Comparison of ENCODE assay signal across 20 cellular contexts in genomic region chr13:49760555-49760954, GRCh38. TPM values are rescaled to one million over a fixed set of nuclear protein-coding genes. Genes with fewer than 3 reads are reported as not detected.
DNase-seq lines count a peak whose midpoint lies in the region; ATAC-seq, FAIRE-seq and TF ChIP-seq lines count a peak whose summit lies in the region.
"Had no signal": no experiment of that assay in that cellular context is flagged by ENCODE, and none has a peak within 500 bp of the region (broad histone marks: within the 10 kb centered on the region; RNA-seq: fewer than 3 reads in every experiment).

No MANE protein-coding gene starts in this region.

- DNase-seq in MCF 10A (ENCODE audit: unreplicated experiment) (no peak), mammary epithelial cell (no peak), GM19239 (ENCODE audit: insufficient read length, low spot score) (no peak), GM12878 (ENCODE audit: low read depth, low spot score) (peak; percentile 8), T-helper 1 cell (no peak), osteoblast (ENCODE audit: insufficient read length, low spot score, missing footprints) (no peak), tibial artery (no peak)
- peak; percentile 64 for DNase-seq in stimulated activated naive B cell treated with anti-CD40 and anti-IgM and Interleukin-4, amounts not matched to agents 10 μg/mL and 1 μg/mL and 100 μg/mL, for 72 hours
- DNase-seq: COR-L47, HCEC 1CT, NCI-H1048, NCI-H146, NCI-H2107, NCI-H226, NCI-H526, OCI-M1 had no signal

- POLR2A ChIA-PET in MCF 10A (lab: Yijun Ruan, JAX) (interaction anchor here (1.2 kb wide), 1 partner anchor 9 kb away, joined by 3 read pairs; no protein-coding TSS in a partner anchor), GM12878 (lab: Charles Lee) (interaction anchor here (0.6 to 1.5 kb wide), 2 partner anchors 30 to 33 kb away, joined by 3 to 5 read pairs; partner anchors contain the start of gene KPNA3)

- 92% methylated on average over 5 of the region's 5 CpGs for WGBS in mammary epithelial cell (ENCODE audit: low coverage, missing lambda C conversion rate)
- 45% methylated on average over 5 of the region's 5 CpGs for WGBS in GM12878 (ENCODE audit: insufficient coverage, insufficient replicate concordance, low lambda C conversion rate, missing lambda C conversion rate)

- RAD21 ChIA-PET in GM12878 (lab: Charles Lee; ENCODE audit: unreplicated experiment): no interaction called here

- H3K4me2 ChIP-seq in mammary epithelial cell (ENCODE audit: insufficient read depth, low read depth, low read length) (no peak overlapping the region), GM12878 (ENCODE audit: control insufficient read depth, insufficient read depth) (no peak overlapping the region), osteoblast (ENCODE audit: insufficient read depth, low read length) (no peak overlapping the region)

- peaks cover 13% of the 10 kb centered on the region for H3K36me3 Mint-ChIP-seq in MCF 10A (ENCODE audit: insufficient read depth, unreplicated experiment)
- peaks cover 25 to 48% of the 10 kb centered on the region in 2 donors for H3K36me3 Mint-ChIP-seq in stimulated activated naive B cell treated with anti-CD40 and anti-IgM and Interleukin-4, amounts not matched to agents 10 μg/mL and 1 μg/mL and 100 μg/mL, for 72 hours

- H3K27ac Mint-ChIP-seq in MCF 10A (ENCODE audit: low read depth, unreplicated experiment): peak overlapping the region; percentile 54
- H3K27ac Mint-ChIP-seq in stimulated activated naive B cell treated with anti-CD40 and anti-IgM and Interleukin-4, amounts not matched to agents 10 μg/mL and 1 μg/mL and 100 μg/mL, for 72 hours: peak overlapping the region; percentile 82

- BruUV-seq in MCF 10A (replicated peaks; lab: Mats Ljungman, UMichigan) (no TSS peak), mammary epithelial cell (replicated peaks; lab: Mats Ljungman, UMichigan) (no TSS peak), GM12878 (replicated peaks; lab: Mats Ljungman, UMichigan) (no TSS peak)

- H3K4me3 Mint-ChIP-seq in MCF 10A (ENCODE audit: unreplicated experiment): no peak overlapping the region
- H3K4me3 Mint-ChIP-seq in stimulated activated naive B cell treated with anti-CD40 and anti-IgM and Interleukin-4, amounts not matched to agents 10 μg/mL and 1 μg/mL and 100 μg/mL, for 72 hours: peak overlapping the region in 1 of 2 donors; percentile 6

- no peak for TF ChIP-seq EP300 in GM12878 (IDR thresholded peaks at IDR 0.05; ENCODE audit: borderline replicate concordance in 1 of 2, control insufficient read depth in 1 of 2, low read depth in 2 of 2, low read length in 2 of 2)

- CTCF ChIA-PET in MCF 10A (lab: Yijun Ruan, JAX): no interaction called here
- CTCF ChIA-PET in mammary epithelial cell (lab: Charles Lee; ENCODE audit: low non-redundant PET): no interaction called here
- CTCF ChIA-PET in GM12878 (lab: Yijun Ruan, JAX): interaction anchor here (1.2 kb wide), 1 partner anchor 30 kb away, joined by 4 read pairs; no protein-coding TSS in a partner anchor

- SMC1A ChIA-PET in GM12878 (lab: Charles Lee; ENCODE audit: uncharacterized antibody, unreplicated experiment): interaction anchor here (1.0 to 2.6 kb wide), 3 partner anchors 12 to 16 kb away, joined by 3 to 12 read pairs (median 3); no protein-coding TSS in a partner anchor

- H3K4me1 ChIP-seq in mammary epithelial cell (ENCODE audit: insufficient read depth, low read length) (no peaks in the 10 kb centered on the region), GM12878 (ENCODE audit: control insufficient read depth, insufficient read depth, low read length) (peaks cover 4% of the 10 kb centered on the region; the same call in 1 of the 2 replicates), osteoblast (ENCODE audit: insufficient read depth, low read length) (no peaks in the 10 kb centered on the region), tibial artery (no peaks in the 10 kb centered on the region)
- H3K4me1 ChIP-seq: SJSA1 had no signal

- H3K27ac ChIP-seq in mammary epithelial cell (ENCODE audit: insufficient read depth, low read depth, low read length) (no peak overlapping the region), GM12878 (ENCODE audit: control insufficient read depth, insufficient read depth) (no peak overlapping the region), osteoblast (ENCODE audit: low read depth, low read length) (no peak overlapping the region), tibial artery (no peak overlapping the region)
- H3K27ac ChIP-seq: C4-2B, SJSA1 had no signal

- no peaks in the 10 kb centered on the region for H3K9me3 Mint-ChIP-seq in MCF 10A (ENCODE audit: unreplicated experiment)
- peaks cover 3 to 4% of the 10 kb centered on the region in 2 donors for H3K9me3 Mint-ChIP-seq in stimulated activated naive B cell treated with anti-CD40 and anti-IgM and Interleukin-4, amounts not matched to agents 10 μg/mL and 1 μg/mL and 100 μg/mL, for 72 hours

- peak; percentile 23 for FAIRE-seq in GM19239 (lab: Jason Lieb, UNC)
- no peak for FAIRE-seq in GM12878 (lab: Jason Lieb, UNC)
- FAIRE-seq: A204.1, K562 had no signal

- TF ChIP-seq RAD21 in GM12878 (IDR thresholded peaks at IDR 0.05; ENCODE audit: insufficient read depth, low read depth, low read length): no peak

- dilution Hi-C loops in mammary epithelial cell (cut with HindIII; ENCODE audit: low sequenced_read_pairs): no loop called here

- H2AFZ ChIP-seq in mammary epithelial cell (ENCODE audit: low read depth, low read length) (no peak overlapping the region), GM12878 (ENCODE audit: control insufficient read depth, low read depth, low read length) (no peak overlapping the region), osteoblast (ENCODE audit: low read length) (no peak overlapping the region)

- TF ChIP-seq POLR2A in GM12878 (IDR thresholded peaks at IDR 0.05; ENCODE audit: low read depth, low read length): no peak

- H3K4me1 Mint-ChIP-seq in MCF 10A (ENCODE audit: insufficient read depth, unreplicated experiment): peaks cover 7% of the 10 kb centered on the region
- H3K4me1 Mint-ChIP-seq in stimulated activated naive B cell treated with anti-CD40 and anti-IgM and Interleukin-4, amounts not matched to agents 10 μg/mL and 1 μg/mL and 100 μg/mL, for 72 hours: peaks cover 26 to 68% of the 10 kb centered on the region in 2 donors

- intact Hi-C loops in MCF 10A (cut with micrococcal nuclease): no loop called here
- intact Hi-C loops in mammary epithelial cell (cut with micrococcal nuclease): no loop called here
- intact Hi-C loops in GM12878 (cut with micrococcal nuclease; ENCODE audit: unreplicated experiment): no loop called here
- intact Hi-C loops in tibial artery (cut with DNase I; ENCODE audit: low total_unique reads): no loop called here

- H3K36me3 ChIP-seq in mammary epithelial cell (ENCODE audit: insufficient read depth, low read length): peaks cover 2% of the 10 kb centered on the region
- H3K36me3 ChIP-seq in GM12878 (ENCODE audit: control insufficient read depth in 2 of 2, insufficient read depth in 2 of 2, low read length in 1 of 2): no peaks in the 10 kb centered on the region
- no peaks in the 10 kb centered on the region for H3K36me3 ChIP-seq in osteoblast (ENCODE audit: insufficient read depth, low read length)
- no peaks in the 10 kb centered on the region for H3K36me3 ChIP-seq in tibial artery
- H3K36me3 ChIP-seq: SJSA1 had no signal

- H3K79me2 ChIP-seq in mammary epithelial cell (ENCODE audit: insufficient read depth, low read length) (peaks cover 73% of the 10 kb centered on the region), GM12878 (ENCODE audit: control insufficient read depth, insufficient read depth, low read length) (peaks cover 35% of the 10 kb centered on the region), osteoblast (ENCODE audit: insufficient read depth, low read length) (peaks cover 73% of the 10 kb centered on the region)

- no peaks in the 10 kb centered on the region for H4K20me1 ChIP-seq in mammary epithelial cell (ENCODE audit: insufficient read depth, low read length)
- H4K20me1 ChIP-seq in GM12878 (ENCODE audit: control insufficient read depth, insufficient read depth): no peaks in the 10 kb centered on the region
- peaks cover 17% of the 10 kb centered on the region for H4K20me1 ChIP-seq in osteoblast (ENCODE audit: insufficient read depth, low read length)

- H3K9ac ChIP-seq in mammary epithelial cell (ENCODE audit: insufficient read depth, low read length) (no peak overlapping the region), GM12878 (ENCODE audit: control insufficient read depth, insufficient read depth, low read length) (no peak overlapping the region)

- H3K27me3 ChIP-seq in mammary epithelial cell (ENCODE audit: insufficient read depth, low read length): no peaks in the 10 kb centered on the region
- no peaks in the 10 kb centered on the region for H3K27me3 ChIP-seq in GM12878 (replicated peaks in 1 of 2; ENCODE audit: control insufficient read depth in 2 of 2, insufficient read depth in 2 of 2, low read length in 1 of 2)
- no peaks in the 10 kb centered on the region for H3K27me3 ChIP-seq in osteoblast (ENCODE audit: insufficient read depth, low read length)
- no peaks in the 10 kb centered on the region for H3K27me3 ChIP-seq in tibial artery
- H3K27me3 ChIP-seq: SJSA1 had no signal

- in situ Hi-C loops in mammary epithelial cell (cut with MboI; ENCODE audit: low sequenced_read_pairs in 2 of 2): no loop called here
- in situ Hi-C loops in GM12878 (cut with MboI): no loop called here

- TF ChIP-seq CTCF in MCF 10A (IDR thresholded peaks at IDR 0.05; ENCODE audit: unreplicated experiment) (no peak), mammary epithelial cell (conservative IDR thresholded peaks at IDR 0.05 in 1 of 2, IDR thresholded peaks at IDR 0.05 in 1 of 2; ENCODE audit: extremely low read depth in 1 of 2, insufficient read depth in 1 of 2, low read depth in 1 of 2, low read length in 2 of 2) (no peak), GM12878 (IDR thresholded peaks at IDR 0.05 in 2 of 3, conservative IDR thresholded peaks at IDR 0.05 in 1 of 3; ENCODE audit: control insufficient read depth in 2 of 3, extremely low read depth in 1 of 3, insufficient read depth in 1 of 3, low read depth in 3 of 3, low read length in 3 of 3) (no peak), osteoblast (IDR thresholded peaks at IDR 0.05; ENCODE audit: extremely low read depth, low read depth, low read length) (no peak), tibial artery (IDR thresholded peaks at IDR 0.05) (no peak)

- H3K9me3 ChIP-seq in mammary epithelial cell (replicated peaks; ENCODE audit: insufficient read depth, low read length) (no peaks in the 10 kb centered on the region), GM12878 (replicated peaks; ENCODE audit: control insufficient read depth, insufficient read depth, low read length) (no peaks in the 10 kb centered on the region; the same call in 1 of the 3 replicates), osteoblast (ENCODE audit: low read depth, low read length) (no peaks in the 10 kb centered on the region), tibial artery (no peaks in the 10 kb centered on the region)
- H3K9me3 ChIP-seq: SJSA1 had no signal

- no peak overlapping the region for H3K4me3 ChIP-seq in mammary epithelial cell (replicated peaks in 1 of 3; ENCODE audit: insufficient read depth in 1 of 3, low read depth in 2 of 3, low read length in 3 of 3)
- no peak overlapping the region for H3K4me3 ChIP-seq in GM12878
- H3K4me3 ChIP-seq in osteoblast (ENCODE audit: insufficient read depth, low read length): no peak overlapping the region
- no peak overlapping the region for H3K4me3 ChIP-seq in tibial artery
- H3K4me3 ChIP-seq: K562, SJSA1 had no signal

- no peaks in the 10 kb centered on the region for H3K27me3 Mint-ChIP-seq in MCF 10A (ENCODE audit: insufficient read depth, unreplicated experiment)
- no peaks in the 10 kb centered on the region for H3K27me3 Mint-ChIP-seq in stimulated activated naive B cell treated with anti-CD40 and anti-IgM and Interleukin-4, amounts not matched to agents 10 μg/mL and 1 μg/mL and 100 μg/mL, for 72 hours

- peak; percentile 89 for ATAC-seq in GM12878
- peak; percentile 98 for ATAC-seq in stimulated activated naive B cell treated with anti-CD40 and anti-IgM and Interleukin-4, amounts not matched to agents 10 μg/mL and 1 μg/mL and 100 μg/mL, for 72 hours (replicated peaks)
- ATAC-seq: K562 had no signal

RNA-seq across cellular contexts. Expression of gene KPNA3, which starts 31.9 kb away (rescaled TPM):
- total RNA-seq in MCF 10A (2022): 40.6 and 41.3 TPM in 2 replicates
- total RNA-seq in mammary epithelial cell: 10 to 100 TPM; 35.5 to 37.7 TPM
- polyA plus RNA-seq in mammary epithelial cell: 29.5 TPM
- polyA minus RNA-seq in mammary epithelial cell: 45.0 TPM
- 12.7 and 13.5 TPM in 2 replicates for total RNA-seq in GM12878 (2013; cell fraction: nucleolus; rRNA removed)
- 23.7 and 27.6 TPM in 2 replicates for total RNA-seq in GM12878 (2014; rRNA removed)
- total RNA-seq in GM12878 (2014; rRNA removed; fragmentation: Illumina TruSeq; extraction: Trizol): 32.8 TPM in 2 replicates
- 45.9 and 46.9 TPM in 2 replicates for total RNA-seq in GM12878 (2021)
- polyA plus RNA-seq in GM12878 (2011; ENCODE audit: low read depth): 12.1 TPM
- 29.4 and 38.3 TPM in 2 replicates for polyA plus RNA-seq in GM12878 (2011; rRNA removed)
- polyA plus RNA-seq in GM12878 (2011; cell fraction: cytosol; rRNA removed): 17.4 and 20.3 TPM in 2 replicates
- 11.1 and 16.1 TPM in 2 replicates for polyA plus RNA-seq in GM12878 (2011; cell fraction: nucleus; rRNA removed)
- polyA plus RNA-seq in GM12878 (2012): 16.3 and 19.0 TPM in 2 replicates
- polyA plus RNA-seq in GM12878 (2014; fragmentation: Illumina TruSeq; extraction: Trizol): 50.5 and 64.0 TPM in 2 replicates
- polyA plus RNA-seq in GM12878 (2014; fragmentation: Nextera tagmentation; extraction: Ambion mirVana): 10 to 100 TPM; 23.3 to 27.5 TPM
- 20.0 and 23.3 TPM in 2 replicates for polyA plus RNA-seq in GM12878 (2014; rRNA removed)
- 10 to 100 TPM; 36.4 to 37.3 TPM for polyA plus RNA-seq in GM12878 (2016; fragmentation: Nextera tagmentation; extraction: Ambion mirVana)
- polyA minus RNA-seq in GM12878 (2011; rRNA and poly(A)+ RNA removed): 31.0 and 43.8 TPM in 2 replicates
- polyA minus RNA-seq in GM12878 (2011; cell fraction: cytosol; rRNA and poly(A)+ RNA removed): 15.8 and 24.4 TPM in 2 replicates
- polyA minus RNA-seq in GM12878 (2011; cell fraction: nucleus; rRNA and poly(A)+ RNA removed): 5.6 and 10.4 TPM in 2 replicates
- 42.0 and 43.6 TPM in 2 replicates for total RNA-seq in osteoblast

Comparison
In these comparisons a context has a peak if more than half of its experiments do, and no peak if none do; other contexts are left out.
1. DNase-seq: peak in GM12878 (single experiment) and stimulated activated naive B cell treated with anti-CD40 and anti-IgM and Interleukin-4, amounts not matched to agents 10 μg/mL and 1 μg/mL and 100 μg/mL, for 72 hours (single experiment); none in MCF 10A (single experiment), mammary epithelial cell (single experiment), GM19239 (single experiment), T-helper 1 cell (0 of 5), osteoblast (single experiment) and tibial artery (0 of 2).